ENCODE assay signal across 1 cellular context in genomic region chr10:101672536-101672935, GRCh38.
TF ChIP-seq lines count a peak whose summit lies in the region.

No MANE protein-coding gene starts in this region.

TF ChIP-seq in GM12878, 131 proteins besides CTCF, POLR2A, EP300 and RAD21:
- TF ChIP-seq SREBF2 (IDR thresholded peaks at IDR 0.05; ENCODE audit: low read length) (no peak), RBBP5 (conservative IDR thresholded peaks at IDR 0.05) (no peak), BMI1 (IDR thresholded peaks at IDR 0.05; ENCODE audit: borderline replicate concordance) (no peak), SREBF1 (IDR thresholded peaks at IDR 0.05; ENCODE audit: low read length) (no peak), CHD1 (IDR thresholded peaks at IDR 0.05; ENCODE audit: low read depth, low read length) (no peak), NBN (IDR thresholded peaks at IDR 0.05) (no peak), ZBTB4 (CRISPR knock-in tag; IDR thresholded peaks at IDR 0.05) (no peak), ESRRA (IDR thresholded peaks at IDR 0.05; ENCODE audit: low read length) (no peak)
